In genomic region chr11:65917434-65918210, GRCh38 we compare ENCODE assay signal across 8 cellular contexts. TPM values are rescaled to one million over a fixed set of nuclear protein-coding genes. Genes with fewer than 3 reads are reported as not detected.
DNase-seq lines count a peak whose midpoint lies in the region; ATAC-seq and TF ChIP-seq lines count a peak whose summit lies in the region.

No MANE protein-coding gene starts in this region.

- peak overlapping the region; percentile 91 for H3K9ac ChIP-seq in NT2/D1 (ENCODE audit: insufficient read length, low read depth)

- TF ChIP-seq CTCF in C4-2B (conservative IDR thresholded peaks at IDR 0.05): no peak
- no peak for TF ChIP-seq CTCF in epithelial cell of esophagus (IDR thresholded peaks at IDR 0.05; ENCODE audit: insufficient read depth, low read depth, low read length, missing control alignments)
- TF ChIP-seq CTCF in neural crest cell (conservative IDR thresholded peaks at IDR 0.05): no peak

- peak overlapping the region; percentile 94 for H3K27ac ChIP-seq in C4-2B

- H3K27me3 Mint-ChIP-seq in neural crest cell (ENCODE audit: low read depth): no peaks in the 10 kb centered on the region

- H3K36me3 Mint-ChIP-seq in neural crest cell (ENCODE audit: low read depth): peaks cover under 1% of the 10 kb centered on the region

- H3K4me1 ChIP-seq in NT2/D1 (ENCODE audit: insufficient read depth, insufficient read length): peaks cover 36% of the 10 kb centered on the region

- no peaks in the 10 kb centered on the region for H3K9me3 ChIP-seq in NT2/D1 (ENCODE audit: insufficient read depth, low read length)

- ATAC-seq in HG03159 (IDR thresholded peaks at IDR 0.05; ENCODE audit: unreplicated experiment): no peak
- ATAC-seq in HG03520 (IDR thresholded peaks at IDR 0.05; ENCODE audit: unreplicated experiment): no peak
- no peak for ATAC-seq in HG02759 (IDR thresholded peaks at IDR 0.05; ENCODE audit: unreplicated experiment)
- ATAC-seq in HG03280 (IDR thresholded peaks at IDR 0.05; ENCODE audit: unreplicated experiment): no peak

- DNase-seq in NT2/D1 (ENCODE audit: low read depth, low spot score): no peak
- DNase-seq in epithelial cell of esophagus (ENCODE audit: low read depth): no peak
- DNase-seq in neural crest cell (ENCODE audit: low read depth, low spot score): no peak

- no peaks in the 10 kb centered on the region for H3K9me3 Mint-ChIP-seq in neural crest cell

- peaks cover 29% of the 10 kb centered on the region for H3K4me1 Mint-ChIP-seq in neural crest cell

- peaks cover 6% of the 10 kb centered on the region for H3K27me3 ChIP-seq in NT2/D1 (ENCODE audit: insufficient read depth, insufficient read length)

- H3K4me3 ChIP-seq in NT2/D1 (ENCODE audit: insufficient read length, low read depth): peak overlapping the region; percentile 89
- peak overlapping the region; percentile 85 for H3K4me3 ChIP-seq in epithelial cell of esophagus (ENCODE audit: low read length)

- H3K36me3 ChIP-seq in NT2/D1 (ENCODE audit: insufficient read depth, insufficient read length, low read length): peaks cover 39% of the 10 kb centered on the region

- H3K4me3 Mint-ChIP-seq in neural crest cell: peak overlapping the region; percentile 89

- H3K27ac Mint-ChIP-seq in neural crest cell (ENCODE audit: unreplicated experiment): no peak overlapping the region

RNA-seq across cellular contexts. Expression of gene C11orf68, which starts 1.2 kb away (rescaled TPM):
- total RNA-seq in neural crest cell: 25.7 and 27.2 TPM in 2 replicates

RNA-seq across cellular contexts. Expression of gene DRAP1, which starts 1.6 kb away (rescaled TPM):
- 101 and 110 TPM in 2 replicates for total RNA-seq in neural crest cell

RNA-seq across cellular contexts. Expression of gene FOSL1, which starts 17.4 kb away (rescaled TPM):
- 4.2 and 4.7 TPM in 2 replicates for total RNA-seq in neural crest cell

RNA-seq across cellular contexts. Expression of gene CCDC85B, which starts 27.1 kb away (rescaled TPM):
- 29.3 and 29.4 TPM in 2 replicates for total RNA-seq in neural crest cell

RNA-seq across cellular contexts. Expression of gene TSGA10IP, which starts 27.7 kb away (rescaled TPM):
- 1.8 and 2.7 TPM in 2 replicates for total RNA-seq in neural crest cell
